10 cellular contexts compared by ENCODE assay signal in genomic region chr3:160447544-160447943, GRCh38. TPM values are rescaled to one million over a fixed set of nuclear protein-coding genes. Genes with fewer than 3 reads are reported as not detected.
DNase-seq lines count a peak whose midpoint lies in the region; ATAC-seq and TF ChIP-seq lines count a peak whose summit lies in the region.
"Had no signal": no experiment of that assay in that cellular context is flagged by ENCODE, and none has a peak within 500 bp of the region (broad histone marks: within the 10 kb centered on the region; RNA-seq: fewer than 3 reads in every experiment).

No MANE protein-coding gene starts in this region.

- no peaks in the 10 kb centered on the region for H3K27me3 Mint-ChIP-seq in activated CD4-positive, alpha-beta T cell treated with anti-CD3 and anti-CD28 coated beads for 36 hours
- H3K27me3 Mint-ChIP-seq in progenitor cell of endocrine pancreas: peaks cover 6% of the 10 kb centered on the region

- intact Hi-C loops in activated CD4-positive, alpha-beta T cell treated with anti-CD3 and anti-CD28 coated beads for 36 hours (cut with DNase I, micrococcal nuclease): loop anchor here in 1 of 2 experiments (5.0 kb wide), 1 partner anchor 775 kb away; the partner anchor contains the start of gene NMD3
- intact Hi-C loops in Panc1 (cut with micrococcal nuclease; ENCODE audit: unreplicated experiment): no loop called here
- intact Hi-C loops in vagina (cut with DNase I): no loop called here

- H3K27me3 ChIP-seq in Panc1 (ENCODE audit: control insufficient read depth, insufficient read depth, low read length) (no peaks in the 10 kb centered on the region), ectodermal cell (ENCODE audit: control insufficient read depth, insufficient read depth, low read length, poor library complexity, severe bottlenecking) (peaks cover 4% of the 10 kb centered on the region), vagina (no peaks in the 10 kb centered on the region)

- in situ Hi-C loops in Panc1 (cut with HindIII; ENCODE audit: low pct_unique_long_range_greater_than_20kb, low sequenced_read_pairs): no loop called here

- TF ChIP-seq POLR2A in vagina (IDR thresholded peaks at IDR 0.05): no peak

- peaks cover 40% of the 10 kb centered on the region for H3K36me3 Mint-ChIP-seq in activated CD4-positive, alpha-beta T cell treated with anti-CD3 and anti-CD28 coated beads for 36 hours (ENCODE audit: low read depth)
- peaks cover 17% of the 10 kb centered on the region for H3K36me3 Mint-ChIP-seq in progenitor cell of endocrine pancreas (ENCODE audit: insufficient read depth)

- TF ChIP-seq CTCF in Panc1 (IDR thresholded peaks at IDR 0.05): no peak
- TF ChIP-seq CTCF in progenitor cell of endocrine pancreas (IDR thresholded peaks at IDR 0.05; ENCODE audit: unreplicated experiment): no peak
- TF ChIP-seq CTCF in vagina (IDR thresholded peaks at IDR 0.05): no peak

- H3K4me1 ChIP-seq in Panc1 (ENCODE audit: control insufficient read depth, insufficient read depth, low read length): peaks cover 17% of the 10 kb centered on the region
- H3K4me1 ChIP-seq in ectodermal cell (ENCODE audit: control insufficient read depth, insufficient read depth, low read length): no peaks in the 10 kb centered on the region
- H3K4me1 ChIP-seq in vagina: peaks cover 14% of the 10 kb centered on the region

- H3K4me1 Mint-ChIP-seq in activated CD4-positive, alpha-beta T cell treated with anti-CD3 and anti-CD28 coated beads for 36 hours: peaks cover 25% of the 10 kb centered on the region
- H3K4me1 Mint-ChIP-seq in progenitor cell of endocrine pancreas (ENCODE audit: low read depth): peaks cover 10% of the 10 kb centered on the region

- H3K4me3 Mint-ChIP-seq in activated CD4-positive, alpha-beta T cell treated with anti-CD3 and anti-CD28 coated beads for 36 hours: peak overlapping the region; percentile 97
- H3K4me3 Mint-ChIP-seq in progenitor cell of endocrine pancreas (ENCODE audit: low read depth): peak overlapping the region; percentile 44

- POLR2A ChIA-PET in activated CD4-positive, alpha-beta T cell treated with anti-CD3 and anti-CD28 coated beads for 36 hours (lab: Charles Lee): interaction anchor here (0.7 kb wide), 1 partner anchor 11 kb away, joined by 3 read pairs; no protein-coding TSS in a partner anchor
- POLR2A ChIA-PET in Panc1 (lab: Charles Lee): no interaction called here

- peak overlapping the region; percentile 10 to 82; a peak in 3 of 4 replicates for H3K4me3 ChIP-seq in Panc1 (ENCODE audit: low read depth in 2 of 2, low read length in 2 of 2)
- H3K4me3 ChIP-seq in ectodermal cell (ENCODE audit: insufficient read depth, low read depth, low read length): peak overlapping the region; percentile 11
- H3K4me3 ChIP-seq in vagina: no peak overlapping the region

- DNase-seq in activated CD4-positive, alpha-beta T cell treated with anti-CD3 and anti-CD28 coated beads for 36 hours: no peak
- no peak for DNase-seq in activated CD4-positive, alpha-beta T cell treated with anti-CD3 and anti-CD28 coated beads, Interleukin-2, amount 50 U/mL, for 4 hours
- no peak for DNase-seq in Panc1 (ENCODE audit: low read depth, low spot score)
- no peak for DNase-seq in progenitor cell of endocrine pancreas (ENCODE audit: low spot score, unreplicated experiment)
- no peak for DNase-seq in occipital lobe (lab: John Stamatoyannopoulos, UW)
- no peak for DNase-seq in vagina (ENCODE audit: extremely low spot score in 2 of 2)
- DNase-seq in NCI-H2107 treated with DMSO at 0.1 percent for 48 hours (lab: John Stamatoyannopoulos, UW; ENCODE audit: unreplicated experiment): no peak
- DNase-seq: stimulated activated CD4-positive, alpha-beta T cell treated with anti-CD3 and anti-CD28 coated beads, Interleukin-2, amount 100 ng/mL, for 24 hours; trophoblast cell had no signal

- H3K27ac ChIP-seq in Panc1 (ENCODE audit: low read length) (peak overlapping the region; percentile 95; the same call in 1 of the 2 replicates), ectodermal cell (ENCODE audit: insufficient read depth, low read depth, low read length, poor library complexity, severe bottlenecking) (no peak overlapping the region), vagina (no peak overlapping the region)

- H3K9me3 Mint-ChIP-seq in activated CD4-positive, alpha-beta T cell treated with anti-CD3 and anti-CD28 coated beads for 36 hours (ENCODE audit: low read depth): no peaks in the 10 kb centered on the region
- H3K9me3 Mint-ChIP-seq in progenitor cell of endocrine pancreas (ENCODE audit: low read depth): peaks cover 4% of the 10 kb centered on the region

- peaks cover 9% of the 10 kb centered on the region for H3K36me3 ChIP-seq in Panc1 (ENCODE audit: control insufficient read depth, insufficient read depth, low read length)
- H3K36me3 ChIP-seq in ectodermal cell (ENCODE audit: control insufficient read depth, insufficient read depth, low read length): peaks cover 12% of the 10 kb centered on the region
- no peaks in the 10 kb centered on the region for H3K36me3 ChIP-seq in vagina

- no peak for ATAC-seq in activated CD4-positive, alpha-beta T cell treated with anti-CD3 and anti-CD28 coated beads for 36 hours
- no peak for ATAC-seq in Panc1

- CTCF ChIA-PET in activated CD4-positive, alpha-beta T cell treated with anti-CD3 and anti-CD28 coated beads for 36 hours (lab: Charles Lee): interaction anchor here (0.6 to 1.3 kb wide), 2 partner anchors 12 to 658 kb away, joined by 3 to 6 read pairs; partner anchors contain the start of gene B3GALNT1
- CTCF ChIA-PET in Panc1 (lab: Charles Lee): no interaction called here

- no TSS peak for BruUV-seq in Panc1 (replicated peaks; lab: Mats Ljungman, UMichigan)

- H3K27ac Mint-ChIP-seq in activated CD4-positive, alpha-beta T cell treated with anti-CD3 and anti-CD28 coated beads for 36 hours: no peak overlapping the region
- H3K27ac Mint-ChIP-seq in progenitor cell of endocrine pancreas: no peak overlapping the region

- 80 to 82% methylated on average over 2 to 3 of the region's 3 CpGs for WGBS in ectodermal cell, 2 experiments

- H3K9me3 ChIP-seq in Panc1 (ENCODE audit: control insufficient read depth, insufficient read depth, low read depth, low read length) (no peaks in the 10 kb centered on the region), ectodermal cell (ENCODE audit: control insufficient read depth, low read length) (no peaks in the 10 kb centered on the region), vagina (no peaks in the 10 kb centered on the region)

RNA-seq across cellular contexts. Expression of gene TRIM59, which starts 2.0 kb away (rescaled TPM):
- total RNA-seq in activated CD4-positive, alpha-beta T cell treated with anti-CD3 and anti-CD28 coated beads for 36 hours: 10 to 100 TPM; 32.5 to 42.2 TPM
- total RNA-seq in Panc1 (2021; ENCODE audit: unreplicated experiment) (27.9 TPM), progenitor cell of endocrine pancreas (24.5 and 24.8 TPM in 2 replicates), occipital lobe (14.3 TPM), vagina (6.1 TPM)
- polyA plus RNA-seq in Panc1 (2012; ENCODE audit: insufficient read length): 9.2 TPM
- 46.1 TPM for polyA plus RNA-seq in ectodermal cell (2013, experiment 1 of 4)
- 47.6 TPM for polyA plus RNA-seq in ectodermal cell (2013, experiment 2 of 4)
- polyA plus RNA-seq in ectodermal cell (2013, experiment 3 of 4): 51.0 TPM
- 51.9 TPM for polyA plus RNA-seq in ectodermal cell (2013, experiment 4 of 4)

RNA-seq across cellular contexts. Expression of gene SMC4, which starts 48.1 kb away (rescaled TPM):
- 100 to 1,000 TPM; 176 to 216 TPM for total RNA-seq in activated CD4-positive, alpha-beta T cell treated with anti-CD3 and anti-CD28 coated beads for 36 hours
- 160 TPM for total RNA-seq in Panc1 (2021; ENCODE audit: unreplicated experiment)
- polyA plus RNA-seq in Panc1 (2012; ENCODE audit: insufficient read length): 57.2 TPM
- 131 TPM for polyA plus RNA-seq in ectodermal cell (2013, experiment 1 of 4)
- 127 TPM for polyA plus RNA-seq in ectodermal cell (2013, experiment 2 of 4)
- 132 TPM for polyA plus RNA-seq in ectodermal cell (2013, experiment 3 of 4)
- 126 TPM for polyA plus RNA-seq in ectodermal cell (2013, experiment 4 of 4)
- 79.1 and 83.2 TPM in 2 replicates for total RNA-seq in progenitor cell of endocrine pancreas
- total RNA-seq in occipital lobe: 52.4 TPM
- 41.5 TPM for total RNA-seq in vagina

RNA-seq across cellular contexts. Expression of gene IFT80, which starts 48.5 kb away (rescaled TPM):
- 10 to 100 TPM; 15.0 to 18.1 TPM for total RNA-seq in activated CD4-positive, alpha-beta T cell treated with anti-CD3 and anti-CD28 coated beads for 36 hours
- 35.1 TPM for total RNA-seq in Panc1 (2021; ENCODE audit: unreplicated experiment)
- polyA plus RNA-seq in Panc1 (2012; ENCODE audit: insufficient read length): 19.5 TPM
- polyA plus RNA-seq in ectodermal cell (2013, experiment 1 of 4): 69.9 TPM
- 75.1 TPM for polyA plus RNA-seq in ectodermal cell (2013, experiment 2 of 4)
- 53.4 TPM for polyA plus RNA-seq in ectodermal cell (2013, experiment 3 of 4)
- polyA plus RNA-seq in ectodermal cell (2013, experiment 4 of 4): 60.3 TPM
- 48.1 and 52.4 TPM in 2 replicates for total RNA-seq in progenitor cell of endocrine pancreas
- total RNA-seq in occipital lobe: 83.8 TPM
- total RNA-seq in vagina: 8.3 TPM

Comparison
In these comparisons a context has a peak if more than half of its experiments do, and no peak if none do; other contexts are left out.
1. H3K4me3 ChIP-seq: peak in Panc1 (2 of 2) and ectodermal cell (single experiment); none in vagina (0 of 2).